In genomic region chr10:51273572-51273971, GRCh38 we compare ENCODE assay signal across 14 cellular contexts.
"Had no signal": no experiment of that assay in that cellular context is flagged by ENCODE, and none has a peak within 500 bp of the region (broad histone marks: within the 10 kb centered on the region; RNA-seq: fewer than 3 reads in every experiment).

No MANE protein-coding gene starts in this region.

- H3K27me3 Mint-ChIP-seq: activated CD4-positive, alpha-beta T cell treated with anti-CD3 and anti-CD28 coated beads for 36 hours; activated naive CD8-positive, alpha-beta T cell treated with anti-CD3 and anti-CD28 coated beads for 36 hours had no signal

- DNase-seq: activated CD4-positive, alpha-beta T cell treated with anti-CD3 and anti-CD28 coated beads for 36 hours; activated CD4-positive, alpha-beta T cell treated with anti-CD3 and anti-CD28 coated beads, Interleukin-2, amount 50 U/mL, for 48 hours; activated naive CD4-positive, alpha-beta T cell; activated naive CD8-positive, alpha-beta T cell treated with anti-CD3 and anti-CD28 coated beads for 36 hours; activated T-cell treated with anti-CD3 and anti-CD28 coated beads for 4 hours; amniotic stem cell; dermis blood vessel endothelial cell; effector memory CD4-positive, alpha-beta T cell; left colon; midbrain; small intestine; stimulated activated CD4-positive, alpha-beta T cell treated with anti-CD3 and anti-CD28 coated beads, Interleukin-4, amount 100 ng/mL, for 24 hours had no signal

- H3K9me3 Mint-ChIP-seq: activated T-helper 1 cell treated with anti-CD3 and anti-CD28 coated beads, Interleukin-12 subunit alpha, Interleukin-12 subunit beta, Interleukin-2, Interleukin-4 antibody, amounts not matched to agents 30 ng/mL and 10 ng/mL and 1 ng/mL, durations not matched to agents 14 hours and 24 hours and 36 hours had no signal

- H3K27ac Mint-ChIP-seq: activated CD4-positive, alpha-beta T cell treated with anti-CD3 and anti-CD28 coated beads for 36 hours; activated naive CD8-positive, alpha-beta T cell treated with anti-CD3 and anti-CD28 coated beads for 36 hours; activated T-helper 1 cell treated with anti-CD3 and anti-CD28 coated beads, Interleukin-12 subunit alpha, Interleukin-12 subunit beta, Interleukin-2, Interleukin-4 antibody, amounts not matched to agents 30 ng/mL and 10 ng/mL and 1 ng/mL, durations not matched to agents 14 hours and 24 hours and 36 hours; stimulated activated effector memory CD8-positive, alpha-beta T cell treated with anti-CD3 and anti-CD28 coated beads, Interleukin-12 subunit alpha, Interleukin-12 subunit beta, amount 100 ng/mL, for 72 hours had no signal

- ATAC-seq: activated CD4-positive, alpha-beta T cell treated with anti-CD3 and anti-CD28 coated beads for 36 hours; left colon; stimulated activated effector memory CD8-positive, alpha-beta T cell treated with anti-CD3 and anti-CD28 coated beads, Interleukin-12 subunit alpha, Interleukin-12 subunit beta, amount 100 ng/mL, for 72 hours had no signal

- H3K4me1 Mint-ChIP-seq: activated CD4-positive, alpha-beta T cell treated with anti-CD3 and anti-CD28 coated beads for 36 hours; activated naive CD8-positive, alpha-beta T cell treated with anti-CD3 and anti-CD28 coated beads for 36 hours; stimulated activated effector memory CD8-positive, alpha-beta T cell treated with anti-CD3 and anti-CD28 coated beads, Interleukin-12 subunit alpha, Interleukin-12 subunit beta, amount 100 ng/mL, for 72 hours had no signal

- H3K36me3 Mint-ChIP-seq: activated naive CD8-positive, alpha-beta T cell treated with anti-CD3 and anti-CD28 coated beads for 36 hours; stimulated activated effector memory CD8-positive, alpha-beta T cell treated with anti-CD3 and anti-CD28 coated beads, Interleukin-12 subunit alpha, Interleukin-12 subunit beta, amount 100 ng/mL, for 72 hours had no signal

- H3K4me3 Mint-ChIP-seq: activated CD4-positive, alpha-beta T cell treated with anti-CD3 and anti-CD28 coated beads for 36 hours; activated naive CD8-positive, alpha-beta T cell treated with anti-CD3 and anti-CD28 coated beads for 36 hours; activated T-helper 1 cell treated with anti-CD3 and anti-CD28 coated beads, Interleukin-12 subunit alpha, Interleukin-12 subunit beta, Interleukin-2, Interleukin-4 antibody, amounts not matched to agents 30 ng/mL and 10 ng/mL and 1 ng/mL, durations not matched to agents 14 hours and 24 hours and 36 hours; stimulated activated effector memory CD8-positive, alpha-beta T cell treated with anti-CD3 and anti-CD28 coated beads, Interleukin-12 subunit alpha, Interleukin-12 subunit beta, amount 100 ng/mL, for 72 hours had no signal
